In the genomic region with DNA sequence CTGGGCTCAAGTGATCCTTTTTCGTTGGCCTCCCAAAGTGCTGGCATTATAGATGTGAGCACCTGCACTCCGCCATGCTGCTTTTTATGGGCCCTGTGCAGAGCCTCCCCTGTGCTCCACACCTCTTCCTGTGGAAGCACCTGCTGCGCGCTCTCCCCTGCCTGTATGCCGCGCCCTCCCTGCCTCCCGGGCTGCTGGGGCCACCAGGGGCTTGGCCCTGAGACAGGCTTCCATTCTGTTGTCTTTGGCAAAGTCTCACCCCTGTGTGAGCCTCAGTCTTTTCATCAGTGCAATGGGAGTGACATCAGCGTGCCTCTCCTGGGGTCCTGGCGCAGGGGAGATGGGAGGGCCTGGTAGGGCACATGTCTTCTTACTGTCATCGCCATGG, we compare ENCODE assay signal across 1 cellular context.
A peak's percentile ranks its signal among the peaks of the same experiment; 100 is the strongest.
TF ChIP-seq lines count a peak whose summit lies in the region.

No MANE protein-coding gene starts in this region.

TF ChIP-seq in K562, 482 proteins besides CTCF, POLR2A, EP300 and RAD21:
- TF ChIP-seq BCOR (IDR thresholded peaks at IDR 0.05) (peak; percentile 76), YY1 (IDR thresholded peaks at IDR 0.05; ENCODE audit: borderline replicate concordance in 1 of 3, control insufficient read depth in 1 of 3, extremely low read depth in 1 of 3, insufficient read depth in 3 of 3, insufficient read length in 1 of 3, insufficient replicate concordance in 2 of 3, low read depth in 1 of 3, low read length in 2 of 3) (peak in 1 of 3 experiments; percentile 12), KLF6 (CRISPR knock-in tag; IDR thresholded peaks at IDR 0.05; ENCODE audit: borderline replicate concordance) (no peak), KDM1A (IDR thresholded peaks at IDR 0.05) (peak in 1 of 2 experiments; percentile 71), SP2 (IDR thresholded peaks at IDR 0.05; ENCODE audit: extremely low read depth, low read depth, low read length, poor library complexity, severe bottlenecking) (no peak), ATF1 (CRISPR knock-in tag; IDR thresholded peaks at IDR 0.05) (no peak), ATF1 (tag; IDR thresholded peaks at IDR 0.05) (no peak)
